ENCODE assay signal across 10 cellular contexts in genomic region chr18:62326646-62327348, GRCh38. TPM values are rescaled to one million over a fixed set of nuclear protein-coding genes. Genes with fewer than 3 reads are reported as not detected.
A peak's percentile ranks its signal among the peaks of the same experiment; 100 is the strongest.
DNase-seq lines count a peak whose midpoint lies in the region; ATAC-seq, FAIRE-seq and TF ChIP-seq lines count a peak whose summit lies in the region.
"Had no signal": no experiment of that assay in that cellular context is flagged by ENCODE, and none has a peak within 500 bp of the region (broad histone marks: within the 10 kb centered on the region; RNA-seq: fewer than 3 reads in every experiment).

No MANE protein-coding gene starts in this region.

- H2AFZ ChIP-seq in ACC112 (ENCODE audit: low read length, unreplicated experiment), result no peak overlapping the region
- no peak overlapping the region for H2AFZ ChIP-seq in keratinocyte (ENCODE audit: control insufficient read depth, low read length)

- FAIRE-seq in GM18507 (lab: Jason Lieb, UNC) (peak; percentile 38), keratinocyte (lab: Jason Lieb, UNC) (no peak)

- H3K4me3 Mint-ChIP-seq in activated naive CD8-positive, alpha-beta T cell treated with anti-CD3 and anti-CD28 coated beads, Interleukin-2, amount 10 ng/mL, durations not matched to agents 7 days and 5 days, result peak overlapping the region; percentile 89

- peaks cover 5% of the 10 kb centered on the region for H3K36me3 Mint-ChIP-seq in activated naive CD8-positive, alpha-beta T cell treated with anti-CD3 and anti-CD28 coated beads, Interleukin-2, amount 10 ng/mL, durations not matched to agents 7 days and 5 days

- H3K79me2 ChIP-seq in ACC112 (ENCODE audit: control insufficient read depth, insufficient read depth, low read length, unreplicated experiment) (no peaks in the 10 kb centered on the region), keratinocyte (ENCODE audit: control insufficient read depth, insufficient read depth, low read length) (no peaks in the 10 kb centered on the region)

- H3K4me1 ChIP-seq in ACC112 (ENCODE audit: control insufficient read depth, insufficient read depth, low read length, unreplicated experiment) (peaks cover 34% of the 10 kb centered on the region), keratinocyte (ENCODE audit: control insufficient read depth, extremely low read depth, insufficient read depth, low read length) (peaks cover 13% of the 10 kb centered on the region)

- peak overlapping the region; percentile 80 for H3K4me2 ChIP-seq in keratinocyte (ENCODE audit: control insufficient read depth, extremely low read depth, insufficient read depth, low read depth, low read length)

- no peaks in the 10 kb centered on the region for H3K9me3 Mint-ChIP-seq in activated naive CD8-positive, alpha-beta T cell treated with anti-CD3 and anti-CD28 coated beads, Interleukin-2, amount 10 ng/mL, durations not matched to agents 7 days and 5 days

- H4K20me1 ChIP-seq in keratinocyte (ENCODE audit: control insufficient read depth, extremely low read depth, insufficient read depth, low read length), result no peaks in the 10 kb centered on the region

- TF ChIP-seq CTCF in keratinocyte (optimal IDR thresholded peaks at IDR 0.05 in 1 of 3, IDR thresholded peaks at IDR 0.05 in 1 of 3, conservative IDR thresholded peaks at IDR 0.05 in 1 of 3; ENCODE audit: extremely low read depth in 1 of 3, insufficient read depth in 2 of 3, low read length in 3 of 3), result no peak

- H3K4me3 ChIP-seq in ACC112 (ENCODE audit: low read depth, low read length) (peak overlapping the region; percentile 78), keratinocyte (ENCODE audit: control insufficient read depth in 2 of 3, extremely low read depth in 1 of 3, insufficient read depth in 2 of 3, low read depth in 1 of 3, low read length in 3 of 3) (peak overlapping the region in 1 of 3 experiments; percentile 82)

- dilution Hi-C loops in keratinocyte (cut with MboI; ENCODE audit: extremely low pct_ligation_motif_present, low sequenced_read_pairs), result no loop called here

- peaks cover 48% of the 10 kb centered on the region for H3K4me1 Mint-ChIP-seq in activated naive CD8-positive, alpha-beta T cell treated with anti-CD3 and anti-CD28 coated beads, Interleukin-2, amount 10 ng/mL, durations not matched to agents 7 days and 5 days

- H3K27me3 ChIP-seq in ACC112 (ENCODE audit: insufficient read depth, low read length), result peaks cover 54% of the 10 kb centered on the region
- H3K27me3 ChIP-seq in keratinocyte (ENCODE audit: control insufficient read depth, extremely low read depth, insufficient read depth, low read length), result peaks cover 49% of the 10 kb centered on the region

- no peak for ATAC-seq in activated naive CD8-positive, alpha-beta T cell treated with anti-CD3 and anti-CD28 coated beads, Interleukin-2, amount 10 ng/mL, durations not matched to agents 7 days and 5 days (ENCODE audit: low read depth)
- ATAC-seq in HG03097 (IDR thresholded peaks at IDR 0.05; ENCODE audit: low FRiP score, unreplicated experiment) (no peak), HG02840 (IDR thresholded peaks at IDR 0.05; ENCODE audit: low FRiP score, unreplicated experiment) (no peak), HG02588 (IDR thresholded peaks at IDR 0.05; ENCODE audit: unreplicated experiment) (no peak)

- H3K27ac ChIP-seq in ACC112 (ENCODE audit: low read depth, low read length) (no peak overlapping the region), keratinocyte (ENCODE audit: control insufficient read depth, insufficient read depth, low read length) (no peak overlapping the region)

- no peaks in the 10 kb centered on the region for H3K9me1 ChIP-seq in keratinocyte (ENCODE audit: control insufficient read depth, extremely low read depth, insufficient read depth, low read length)

- no peak overlapping the region for H3K27ac Mint-ChIP-seq in activated naive CD8-positive, alpha-beta T cell treated with anti-CD3 and anti-CD28 coated beads, Interleukin-2, amount 10 ng/mL, durations not matched to agents 7 days and 5 days

- no peak overlapping the region for H3K9ac ChIP-seq in keratinocyte (ENCODE audit: control insufficient read depth, extremely low read depth, insufficient read depth, low read length)

- H3K27me3 Mint-ChIP-seq in activated naive CD8-positive, alpha-beta T cell treated with anti-CD3 and anti-CD28 coated beads, Interleukin-2, amount 10 ng/mL, durations not matched to agents 7 days and 5 days, result peaks cover 48% of the 10 kb centered on the region

- H3K9me3 ChIP-seq in keratinocyte (ENCODE audit: control insufficient read depth, low read depth, low read length), result no peaks in the 10 kb centered on the region

- H3K36me3 ChIP-seq in ACC112 (ENCODE audit: insufficient read depth, low read length) (no peaks in the 10 kb centered on the region), keratinocyte (ENCODE audit: control insufficient read depth in 2 of 2, extremely low read depth in 1 of 2, insufficient read depth in 2 of 2, low read length in 2 of 2) (no peaks in the 10 kb centered on the region)

- no peak for DNase-seq in GM18507 (ENCODE audit: extremely low spot score, insufficient read length, low read depth)
- DNase-seq in activated naive CD8-positive, alpha-beta T cell treated with anti-CD3 and anti-CD28 coated beads, Interleukin-2, amount 10 ng/mL, durations not matched to agents 7 days and 5 days, result no peak
- no peak for DNase-seq in keratinocyte (ENCODE audit: low read depth, low spot score)
- DNase-seq in Ammon's horn (ENCODE audit: low spot score), result no peak
- DNase-seq: activated gamma-delta T cell treated with Interleukin-2 at 50 U/mL for 16 hours; effector CD8-positive, alpha-beta T cell had no signal

- POLR2A ChIA-PET in activated naive CD8-positive, alpha-beta T cell treated with anti-CD3 and anti-CD28 coated beads, Interleukin-2, amount 10 ng/mL, durations not matched to agents 7 days and 5 days (lab: Charles Lee), result no interaction called here

RNA-seq across cellular contexts. Expression of gene TNFRSF11A, which starts 1.7 kb away (rescaled TPM):
- 1 to 10 TPM; 7.5 to 8.0 TPM for total RNA-seq in activated naive CD8-positive, alpha-beta T cell treated with anti-CD3 and anti-CD28 coated beads, Interleukin-2, amount 10 ng/mL, durations not matched to agents 7 days and 5 days
- polyA plus RNA-seq in keratinocyte, result 0.40 to 0.52 TPM (median 0.51 TPM) in 3 replicates
- not detected for polyA plus RNA-seq in keratinocyte (2011; ENCODE audit: low read depth)
- polyA plus RNA-seq in keratinocyte (2011; cell fraction: cytosol; rRNA removed), result 0.11 and 0.17 TPM in 2 replicates
- 0.81 and 1.0 TPM in 2 replicates for polyA plus RNA-seq in keratinocyte (2011; cell fraction: nucleus; rRNA removed)
- 0.20 and 0.55 TPM in 2 replicates for polyA plus RNA-seq in keratinocyte (2012; ENCODE audit: low replicate concordance)
- polyA minus RNA-seq in keratinocyte, result 0.22 to 0.66 TPM (median 0.36 TPM) in 3 replicates
- 2.5 TPM for polyA minus RNA-seq in keratinocyte (2011; cell fraction: cytosol; rRNA and poly(A)+ RNA removed)
- polyA minus RNA-seq in keratinocyte (2011; cell fraction: nucleus; rRNA and poly(A)+ RNA removed), result 0.32 and 0.62 TPM in 2 replicates
